ENCODE assay signal across 17 cellular contexts in genomic region chr20:51106011-51106410, GRCh38.
DNase-seq lines count a peak whose midpoint lies in the region; ATAC-seq and TF ChIP-seq lines count a peak whose summit lies in the region.
"Had no signal": no experiment of that assay in that cellular context is flagged by ENCODE, and none has a peak within 500 bp of the region (broad histone marks: within the 10 kb centered on the region; RNA-seq: fewer than 3 reads in every experiment).

No MANE protein-coding gene starts in this region.

- H3K79me2 ChIP-seq in neural progenitor cell (ENCODE audit: low read depth), result no peaks in the 10 kb centered on the region

- no peak overlapping the region for H2AFZ ChIP-seq in neural progenitor cell (replicated peaks)
- H2AFZ ChIP-seq: GM23338 had no signal

- 74 to 83% (median 80%) methylated on average over 3 of the region's 3 CpGs for WGBS in adrenal gland, 4 donors

- H3K4me1 ChIP-seq in neural progenitor cell (peaks cover 7% of the 10 kb centered on the region), adrenal gland (replicated peaks in 1 of 2) (no peaks in the 10 kb centered on the region)
- H3K4me1 ChIP-seq: Caco-2 had no signal

- H3K36me3 Mint-ChIP-seq in brain (no peaks in the 10 kb centered on the region), neural progenitor cell (no peaks in the 10 kb centered on the region)
- H3K36me3 Mint-ChIP-seq: CD8-positive, alpha-beta memory T cell; IgD-negative memory B cell had no signal

- no peak overlapping the region for H3K9ac ChIP-seq in neural progenitor cell
- H3K9ac ChIP-seq: BLaER1 had no signal

- no peak overlapping the region for H3K4me2 ChIP-seq in neural progenitor cell
- H3K4me2 ChIP-seq: BLaER1, GM23338 had no signal

- H3K27me3 ChIP-seq in neural progenitor cell (no peaks in the 10 kb centered on the region), adrenal gland (peaks cover 8% of the 10 kb centered on the region)
- H3K27me3 ChIP-seq: BLaER1 had no signal

- H3K4me3 ChIP-seq in neural progenitor cell (no peak overlapping the region), adrenal gland (no peak overlapping the region)
- H3K4me3 ChIP-seq: BLaER1, GM23338 had no signal

- intact Hi-C loops in adrenal gland (cut with DNase I), result no loop called here

- ATAC-seq in GM21360 (IDR thresholded peaks at IDR 0.05; ENCODE audit: unreplicated experiment), result no peak
- ATAC-seq: GM23338 had no signal

- H3K9me3 Mint-ChIP-seq in brain, result peaks cover 0 to 10% (median 0%) of the 10 kb centered on the region in 5 experiments
- peaks cover 2% of the 10 kb centered on the region for H3K9me3 Mint-ChIP-seq in neural progenitor cell
- H3K9me3 Mint-ChIP-seq: CD8-positive, alpha-beta memory T cell; GM23338; IgD-negative memory B cell had no signal

- no peaks in the 10 kb centered on the region for H3F3A ChIP-seq in neural progenitor cell (ENCODE audit: low read depth)

- H3K4me1 Mint-ChIP-seq in brain, result peaks cover 34% of the 10 kb centered on the region
- H3K4me1 Mint-ChIP-seq in neural progenitor cell, result peaks cover 26% of the 10 kb centered on the region
- H3K4me1 Mint-ChIP-seq: CD8-positive, alpha-beta memory T cell had no signal

- H3K27ac ChIP-seq in neural progenitor cell, result no peak overlapping the region
- H3K27ac ChIP-seq in adrenal gland, result no peak overlapping the region
- H3K27ac ChIP-seq: 22Rv1, BLaER1 had no signal

- H3K9me3 ChIP-seq in neural progenitor cell (ENCODE audit: low read depth) (no peaks in the 10 kb centered on the region), adrenal gland (replicated peaks in 1 of 3) (no peaks in the 10 kb centered on the region)
- H3K9me3 ChIP-seq: BLaER1 had no signal

- H3K27me3 Mint-ChIP-seq in brain (peaks cover 43% of the 10 kb centered on the region), neural progenitor cell (ENCODE audit: insufficient read depth, low read depth) (peaks cover 7% of the 10 kb centered on the region)

- DNase-seq in NCI-H82 (lab: John Stamatoyannopoulos, UW) (peak; percentile 19), NCI-H82 treated with DMSO at 0.1 percent for 48 hours (lab: John Stamatoyannopoulos, UW; ENCODE audit: unreplicated experiment) (no peak), neural progenitor cell (ENCODE audit: low spot score) (peak; percentile 32), DMS79 (lab: John Stamatoyannopoulos, UW) (no peak), adrenal gland (no peak)
- DNase-seq in stimulated activated naive CD4-positive, alpha-beta T cell (lab: John Stamatoyannopoulos, UW), result no peak
- DNase-seq: AML-193; CD8-positive, alpha-beta memory T cell; GF-D8; H7 had no signal

- no peaks in the 10 kb centered on the region for H3K36me3 ChIP-seq in neural progenitor cell
- H3K36me3 ChIP-seq in adrenal gland (replicated peaks in 1 of 2), result no peaks in the 10 kb centered on the region
- H3K36me3 ChIP-seq: BLaER1 had no signal

- H3K4me3 Mint-ChIP-seq in brain (no peak overlapping the region), neural progenitor cell (no peak overlapping the region)
- H3K4me3 Mint-ChIP-seq: CD8-positive, alpha-beta memory T cell; GM23338; IgD-negative memory B cell had no signal

- H3K27ac Mint-ChIP-seq in brain, result peak overlapping the region in 3 of 5 experiments; percentile 27 to 98 (median 27)
- peak overlapping the region; percentile 59 for H3K27ac Mint-ChIP-seq in neural progenitor cell
- H3K27ac Mint-ChIP-seq: CD8-positive, alpha-beta memory T cell; GM23338; IgD-negative memory B cell had no signal

- TF ChIP-seq POLR2A in adrenal gland (IDR thresholded peaks at IDR 0.05), result no peak

- no peak for TF ChIP-seq CTCF in brain (conservative IDR thresholded peaks at IDR 0.05)
- no peak for TF ChIP-seq CTCF in neural progenitor cell (IDR thresholded peaks at IDR 0.05)
- no peak for TF ChIP-seq CTCF in adrenal gland (IDR thresholded peaks at IDR 0.05)

- H4K20me1 ChIP-seq in neural progenitor cell (ENCODE audit: low read depth), result no peaks in the 10 kb centered on the region
- H4K20me1 ChIP-seq: BLaER1 had no signal

Comparison
In these comparisons a context has a peak if more than half of its experiments do, and no peak if none do; other contexts are left out.
1. DNase-seq: peak in NCI-H82 (single experiment) and neural progenitor cell (single experiment); none in NCI-H82 treated with DMSO at 0.1 percent for 48 hours (single experiment), DMS79 (single experiment), adrenal gland (0 of 7) and stimulated activated naive CD4-positive, alpha-beta T cell (0 of 6).